2 cellular contexts compared by ENCODE assay signal in the genomic region with DNA sequence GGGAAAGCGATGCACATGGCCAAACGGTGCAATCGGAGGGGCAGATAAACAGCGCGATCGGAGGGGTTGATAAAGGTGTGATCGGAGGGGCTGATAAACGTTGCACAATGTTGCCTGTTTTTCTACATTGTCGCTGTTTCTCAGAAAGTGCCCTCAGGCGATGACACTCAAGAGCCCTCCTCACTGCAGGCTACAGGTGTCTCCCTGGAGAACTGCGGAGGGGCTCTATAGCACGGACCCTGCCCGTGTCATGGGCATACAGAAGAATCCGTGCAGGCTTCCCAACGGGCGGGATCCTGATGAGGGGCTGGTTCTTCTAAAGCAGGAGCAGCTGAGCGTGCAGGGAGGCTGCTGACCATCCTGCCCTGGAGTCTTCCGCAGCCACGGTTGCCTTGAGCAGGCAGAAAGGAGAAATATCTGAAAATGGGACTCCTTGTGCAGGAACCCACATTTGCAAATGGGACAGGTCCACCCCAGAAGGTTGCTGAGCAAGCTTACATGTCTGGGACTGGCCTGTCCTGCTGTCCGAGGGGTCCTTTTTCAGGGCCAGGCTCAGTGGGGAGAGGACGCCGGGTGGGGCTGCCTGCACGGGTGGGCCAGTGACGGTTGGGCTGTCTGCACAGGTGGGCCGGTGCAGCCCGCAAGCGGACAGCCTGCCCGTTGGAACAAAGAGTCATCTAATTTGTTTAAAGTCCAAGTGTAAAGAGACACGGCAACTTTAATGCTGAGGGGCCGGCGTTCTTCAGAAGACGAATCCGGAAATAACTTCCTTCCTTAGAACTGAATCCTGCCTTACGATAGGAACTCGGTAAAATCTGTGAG.
TF ChIP-seq lines count a peak whose summit lies in the region.

No MANE protein-coding gene starts in this region.

TF ChIP-seq in SK-N-SH, 30 proteins besides CTCF, POLR2A, EP300 and RAD21 (continued from another document):
- TF ChIP-seq GATA2 (CRISPR knock-in tag; IDR thresholded peaks at IDR 0.05), result peak; percentile 17; the same call in 1 of the 2 replicates

TF ChIP-seq in SK-N-SH treated with all-trans-retinoic acid at 6 μM for 48 hours, 23 proteins besides CTCF, POLR2A, EP300 and RAD21 (continued from another document):
- TF ChIP-seq, protein P1, sequence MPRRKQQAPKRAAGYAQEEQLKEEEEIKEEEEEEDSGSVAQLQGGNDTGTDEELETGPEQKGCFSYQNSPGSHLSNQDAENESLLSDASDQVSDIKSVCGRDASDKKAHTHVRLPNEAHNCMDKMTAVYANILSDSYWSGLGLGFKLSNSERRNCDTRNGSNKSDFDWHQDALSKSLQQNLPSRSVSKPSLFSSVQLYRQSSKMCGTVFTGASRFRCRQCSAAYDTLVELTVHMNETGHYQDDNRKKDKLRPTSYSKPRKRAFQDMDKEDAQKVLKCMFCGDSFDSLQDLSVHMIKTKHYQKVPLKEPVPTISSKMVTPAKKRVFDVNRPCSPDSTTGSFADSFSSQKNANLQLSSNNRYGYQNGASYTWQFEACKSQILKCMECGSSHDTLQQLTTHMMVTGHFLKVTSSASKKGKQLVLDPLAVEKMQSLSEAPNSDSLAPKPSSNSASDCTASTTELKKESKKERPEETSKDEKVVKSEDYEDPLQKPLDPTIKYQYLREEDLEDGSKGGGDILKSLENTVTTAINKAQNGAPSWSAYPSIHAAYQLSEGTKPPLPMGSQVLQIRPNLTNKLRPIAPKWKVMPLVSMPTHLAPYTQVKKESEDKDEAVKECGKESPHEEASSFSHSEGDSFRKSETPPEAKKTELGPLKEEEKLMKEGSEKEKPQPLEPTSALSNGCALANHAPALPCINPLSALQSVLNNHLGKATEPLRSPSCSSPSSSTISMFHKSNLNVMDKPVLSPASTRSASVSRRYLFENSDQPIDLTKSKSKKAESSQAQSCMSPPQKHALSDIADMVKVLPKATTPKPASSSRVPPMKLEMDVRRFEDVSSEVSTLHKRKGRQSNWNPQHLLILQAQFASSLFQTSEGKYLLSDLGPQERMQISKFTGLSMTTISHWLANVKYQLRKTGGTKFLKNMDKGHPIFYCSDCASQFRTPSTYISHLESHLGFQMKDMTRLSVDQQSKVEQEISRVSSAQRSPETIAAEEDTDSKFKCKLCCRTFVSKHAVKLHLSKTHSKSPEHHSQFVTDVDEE (CRISPR knock-in tag; IDR thresholded peaks at IDR 0.05), result no peak
- TF ChIP-seq OSR1 (CRISPR knock-in tag; IDR thresholded peaks at IDR 0.05), result no peak
TF ChIP-seq in SK-N-SH treated with all-trans-retinoic acid at 6 μM for 48 hours: peak in this region for 0.
